ENCODE assay signal across 31 cellular contexts in genomic region chr14:92266216-92266615, GRCh38. TPM values are rescaled to one million over a fixed set of nuclear protein-coding genes. Genes with fewer than 3 reads are reported as not detected.
"Had no signal": no experiment of that assay in that cellular context is flagged by ENCODE, and none has a peak within 500 bp of the region (broad histone marks: within the 10 kb centered on the region; RNA-seq: fewer than 3 reads in every experiment).

No MANE protein-coding gene starts in this region.

- H3K4me1 ChIP-seq: ascending aorta, breast epithelium, esophagus muscularis mucosa, foreskin keratinocyte, gastrocnemius medialis had no signal

- H3K9me3 ChIP-seq: ascending aorta, breast epithelium, esophagus muscularis mucosa, gastrocnemius medialis had no signal

- H3K27me3 ChIP-seq: ascending aorta, breast epithelium, cardiac muscle cell, dorsolateral prefrontal cortex, gastrocnemius medialis had no signal

- H3K4me3 Mint-ChIP-seq: activated CD4-positive, alpha-beta memory T cell treated with anti-CD3 and anti-CD28 coated beads, Interleukin-2, amount 10 ng/mL, durations not matched to agents 7 days and 5 days; activated CD4-positive, alpha-beta T cell treated with anti-CD3 and anti-CD28 coated beads, Interleukin-2, amount 10 ng/mL, durations not matched to agents 7 days and 5 days; activated naive CD4-positive, alpha-beta T cell treated with anti-CD3 and anti-CD28 coated beads, Interleukin-2, amount 10 ng/mL, durations not matched to agents 7 days and 5 days; activated naive CD8-positive, alpha-beta T cell treated with anti-CD3 and anti-CD28 coated beads, Interleukin-2, amount 10 ng/mL, durations not matched to agents 7 days and 5 days; activated T-cell treated with anti-CD3 and anti-CD28 coated beads, Interleukin-2, amount 50 U/mL, for 24 hours; activated T-cell treated with anti-CD3 and anti-CD28 coated beads, Interleukin-2, amount 50 U/mL, for 72 hours; brain; central memory CD8-positive, alpha-beta T cell; dendritic cell treated with granulocyte-macrophage colony-stimulating factor and Interleukin-4, amounts not matched to agents 40 ng/mL and 50 ng/mL, for 4 days; T-helper 17 cell; T-helper 2 cell treated with Interferon-gamma antibody and Interleukin-4, amounts not matched to agents 5 μg/mL and 100 μg/mL, for 36 hours had no signal

- DNase-seq: activated CD4-positive, alpha-beta memory T cell treated with anti-CD3 and anti-CD28 coated beads, Interleukin-2, amount 10 ng/mL, durations not matched to agents 7 days and 5 days; activated CD4-positive, alpha-beta T cell treated with anti-CD3 and anti-CD28 coated beads for 1 hour; activated CD4-positive, alpha-beta T cell treated with anti-CD3 and anti-CD28 coated beads for 4 hours; activated CD4-positive, alpha-beta T cell treated with anti-CD3 and anti-CD28 coated beads, Interleukin-2, amount 10 ng/mL, durations not matched to agents 7 days and 5 days; activated CD4-positive, alpha-beta T cell treated with anti-CD3 and anti-CD28 coated beads, Interleukin-2, amount 50 U/mL, for 4 hours; activated CD8-positive, alpha-beta memory T cell treated with anti-CD3 and anti-CD28 coated beads, Interleukin-2, amount 50 U/mL, for 48 hours; activated gamma-delta T cell; activated naive CD4-positive, alpha-beta T cell; activated naive CD4-positive, alpha-beta T cell treated with anti-CD3 and anti-CD28 coated beads, Interleukin-2, amount 10 ng/mL, durations not matched to agents 7 days and 5 days; activated naive CD8-positive, alpha-beta T cell treated with anti-CD3 and anti-CD28 coated beads, Interleukin-2, amount 10 ng/mL, durations not matched to agents 7 days and 5 days; activated T-cell treated with anti-CD3 and anti-CD28 coated beads for 4 hours; activated T-cell treated with anti-CD3 and anti-CD28 coated beads, Interleukin-2, amount 50 U/mL, for 24 hours; activated T-cell treated with anti-CD3 and anti-CD28 coated beads, Interleukin-2, amount 50 U/mL, for 72 hours; dorsolateral prefrontal cortex; effector memory CD4-positive, alpha-beta T cell; erythroblast; foreskin keratinocyte; gastrocnemius medialis; hippocampal formation; T-helper 17 cell; T1000 had no signal

- H3K36me3 Mint-ChIP-seq: activated naive CD4-positive, alpha-beta T cell treated with anti-CD3 and anti-CD28 coated beads, Interleukin-2, amount 10 ng/mL, durations not matched to agents 7 days and 5 days; activated naive CD4-positive, alpha-beta T cell treated with anti-CD3 and anti-CD28 coated beads, Interleukin-2, amount 50 U/mL, for 72 hours; activated naive CD8-positive, alpha-beta T cell treated with anti-CD3 and anti-CD28 coated beads, Interleukin-2, amount 10 ng/mL, durations not matched to agents 7 days and 5 days; brain had no signal

- H3K4me1 Mint-ChIP-seq: activated CD4-positive, alpha-beta memory T cell treated with anti-CD3 and anti-CD28 coated beads, Interleukin-2, amount 10 ng/mL, durations not matched to agents 7 days and 5 days; central memory CD8-positive, alpha-beta T cell; T-helper 17 cell had no signal

- H3K27ac ChIP-seq: ascending aorta, breast epithelium, cardiac muscle cell, coronary artery, dorsolateral prefrontal cortex, esophagus muscularis mucosa, foreskin keratinocyte, gastrocnemius medialis had no signal

- H3K27ac Mint-ChIP-seq: activated CD4-positive, alpha-beta memory T cell treated with anti-CD3 and anti-CD28 coated beads, Interleukin-2, amount 10 ng/mL, durations not matched to agents 7 days and 5 days; activated CD4-positive, alpha-beta T cell treated with anti-CD3 and anti-CD28 coated beads, Interleukin-2, amount 10 ng/mL, durations not matched to agents 7 days and 5 days; activated naive CD4-positive, alpha-beta T cell treated with anti-CD3 and anti-CD28 coated beads, Interleukin-2, amount 10 ng/mL, durations not matched to agents 7 days and 5 days; activated naive CD4-positive, alpha-beta T cell treated with anti-CD3 and anti-CD28 coated beads, Interleukin-2, amount 50 U/mL, for 72 hours; activated naive CD8-positive, alpha-beta T cell treated with anti-CD3 and anti-CD28 coated beads, Interleukin-2, amount 10 ng/mL, durations not matched to agents 7 days and 5 days; activated T-cell treated with anti-CD3 and anti-CD28 coated beads, Interleukin-2, amount 50 U/mL, for 24 hours; activated T-cell treated with anti-CD3 and anti-CD28 coated beads, Interleukin-2, amount 50 U/mL, for 72 hours; brain; dendritic cell treated with granulocyte-macrophage colony-stimulating factor and Interleukin-4, amounts not matched to agents 40 ng/mL and 50 ng/mL, for 4 days; T-helper 17 cell; T-helper 2 cell treated with Interferon-gamma antibody and Interleukin-4, amounts not matched to agents 5 μg/mL and 100 μg/mL, for 36 hours had no signal

- H3K27me3 Mint-ChIP-seq: activated T-cell treated with anti-CD3 and anti-CD28 coated beads, Interleukin-2, amount 50 U/mL, for 24 hours had no signal

- ATAC-seq: activated naive CD4-positive, alpha-beta T cell treated with anti-CD3 and anti-CD28 coated beads, Interleukin-2, amount 50 U/mL, for 72 hours; activated T-cell treated with anti-CD3 and anti-CD28 coated beads, Interleukin-2, amount 50 U/mL, for 72 hours; foreskin keratinocyte; gastrocnemius medialis; T-helper 17 cell had no signal

- H3K4me3 ChIP-seq: ascending aorta, breast epithelium, cardiac muscle cell, coronary artery, dorsolateral prefrontal cortex, esophagus muscularis mucosa, gastrocnemius medialis had no signal

- H3K9me3 Mint-ChIP-seq: activated CD4-positive, alpha-beta memory T cell treated with anti-CD3 and anti-CD28 coated beads, Interleukin-2, amount 10 ng/mL, durations not matched to agents 7 days and 5 days; activated CD4-positive, alpha-beta T cell treated with anti-CD3 and anti-CD28 coated beads, Interleukin-2, amount 10 ng/mL, durations not matched to agents 7 days and 5 days; activated naive CD4-positive, alpha-beta T cell treated with anti-CD3 and anti-CD28 coated beads, Interleukin-2, amount 10 ng/mL, durations not matched to agents 7 days and 5 days; activated naive CD4-positive, alpha-beta T cell treated with anti-CD3 and anti-CD28 coated beads, Interleukin-2, amount 50 U/mL, for 72 hours; activated T-cell treated with anti-CD3 and anti-CD28 coated beads, Interleukin-2, amount 50 U/mL, for 24 hours; activated T-cell treated with anti-CD3 and anti-CD28 coated beads, Interleukin-2, amount 50 U/mL, for 72 hours; central memory CD8-positive, alpha-beta T cell; dendritic cell treated with granulocyte-macrophage colony-stimulating factor and Interleukin-4, amounts not matched to agents 40 ng/mL and 50 ng/mL, for 4 days; T-helper 2 cell treated with Interferon-gamma antibody and Interleukin-4, amounts not matched to agents 5 μg/mL and 100 μg/mL, for 36 hours had no signal

- H3K36me3 ChIP-seq: ascending aorta, breast epithelium, cardiac muscle cell, esophagus muscularis mucosa, gastrocnemius medialis had no signal

RNA-seq across cellular contexts. Expression of gene SLC24A4, which starts 56.7 kb away (rescaled TPM):
- total RNA-seq: activated CD4-positive, alpha-beta memory T cell treated with anti-CD3 and anti-CD28 coated beads, Interleukin-2, amount 10 ng/mL, durations not matched to agents 7 days and 5 days; activated CD4-positive, alpha-beta T cell treated with anti-CD3 and anti-CD28 coated beads, Interleukin-2, amount 10 ng/mL, durations not matched to agents 7 days and 5 days; activated naive CD4-positive, alpha-beta T cell treated with anti-CD3 and anti-CD28 coated beads, Interleukin-2, amount 50 U/mL, for 72 hours; activated naive CD8-positive, alpha-beta T cell treated with anti-CD3 and anti-CD28 coated beads, Interleukin-2, amount 10 ng/mL, durations not matched to agents 7 days and 5 days; activated T-cell treated with anti-CD3 and anti-CD28 coated beads, Interleukin-2, amount 50 U/mL, for 72 hours; ascending aorta had no signal
